39 cellular contexts compared by ENCODE assay signal in genomic region chr20:17752452-17752851, GRCh38. TPM values are rescaled to one million over a fixed set of nuclear protein-coding genes. Genes with fewer than 3 reads are reported as not detected.
"Had no signal": no experiment of that assay in that cellular context is flagged by ENCODE, and none has a peak within 500 bp of the region (broad histone marks: within the 10 kb centered on the region; RNA-seq: fewer than 3 reads in every experiment).

No MANE protein-coding gene starts in this region.

- DNase-seq: activated CD4-positive, alpha-beta memory T cell treated with anti-CD3 and anti-CD28 coated beads, Interleukin-2, amount 10 ng/mL, durations not matched to agents 7 days and 5 days; activated CD4-positive, alpha-beta T cell treated with anti-CD3 and anti-CD28 coated beads for 1 hour; activated CD4-positive, alpha-beta T cell treated with anti-CD3 and anti-CD28 coated beads, Interleukin-2, amount 10 ng/mL, durations not matched to agents 7 days and 5 days; activated gamma-delta T cell treated with Interleukin-2 at 50 U/mL for 16 hours; activated naive CD4-positive, alpha-beta T cell treated with anti-CD3 and anti-CD28 coated beads, Interleukin-2, amount 50 U/mL, for 16 hours; activated T-cell treated with anti-CD3 and anti-CD28 coated beads, Interleukin-2, amount 50 U/mL, for 4 hours; amniotic stem cell; brain microvascular endothelial cell; dorsolateral prefrontal cortex; effector memory CD4-positive, alpha-beta T cell; head of caudate nucleus; hippocampal formation; left cardiac atrium; left ventricle myocardium superior; naive B cell; nephron progenitor cell; ovary; right lobe of liver; stimulated activated CD4-positive, alpha-beta T cell treated with anti-CD3 and anti-CD28 coated beads, Interleukin-2, amount 100 ng/mL, for 48 hours; stimulated activated naive CD8-positive, alpha-beta T cell treated with anti-CD3 and anti-CD28 coated beads, Interleukin-15, Interleukin-2, amounts not matched to agents 100 U/mL and 50 U/mL, for 24 hours; T-helper 9 cell; testis; transverse colon had no signal

- H3K9me3 ChIP-seq: ovary, right lobe of liver, testis, transverse colon had no signal

- H3K36me3 Mint-ChIP-seq: naive B cell had no signal

- H3K27ac ChIP-seq: brain microvascular endothelial cell, coronary artery, dorsolateral prefrontal cortex, gastroesophageal sphincter, ovary, right lobe of liver, testis, transverse colon had no signal

- H3K4me1 Mint-ChIP-seq: activated CD4-positive, alpha-beta memory T cell treated with anti-CD3 and anti-CD28 coated beads, Interleukin-2, amount 10 ng/mL, durations not matched to agents 7 days and 5 days; activated CD4-positive, alpha-beta T cell treated with anti-CD3 and anti-CD28 coated beads, Interleukin-2, amount 10 ng/mL, durations not matched to agents 7 days and 5 days; activated T-helper 17 cell treated with anti-CD3 and anti-CD28 coated beads, Interleukin-2, amount 50 U/mL, for 72 hours; naive B cell had no signal

- H3K27ac Mint-ChIP-seq: activated CD4-positive, alpha-beta memory T cell treated with anti-CD3 and anti-CD28 coated beads, Interleukin-2, amount 10 ng/mL, durations not matched to agents 7 days and 5 days; activated CD4-positive, alpha-beta T cell treated with anti-CD3 and anti-CD28 coated beads, Interleukin-2, amount 10 ng/mL, durations not matched to agents 7 days and 5 days; activated T-helper 17 cell treated with anti-CD3 and anti-CD28 coated beads, Interleukin-2, amount 50 U/mL, for 72 hours; naive B cell; nephron progenitor cell; progenitor cell of endocrine pancreas; T-helper 1 cell treated with Interleukin-12 subunit alpha and Interleukin-12 subunit beta and Interleukin-4 antibody, amounts not matched to agents 30 μg/mL and 1 μg/mL, for 36 hours had no signal

- ATAC-seq: activated T-cell treated with anti-CD3 and anti-CD28 coated beads, Interleukin-2, amount 50 U/mL, for 4 hours; activated T-helper 17 cell treated with anti-CD3 and anti-CD28 coated beads, Interleukin-2, amount 50 U/mL, for 72 hours; gastroesophageal sphincter; left cardiac atrium; left ventricle myocardium superior; right lobe of liver had no signal

- H3K27me3 ChIP-seq: brain microvascular endothelial cell, gastroesophageal sphincter, ovary, right lobe of liver, testis, transverse colon had no signal

- H3K36me3 ChIP-seq: brain microvascular endothelial cell, gastroesophageal sphincter, ovary, right lobe of liver, transverse colon had no signal

- H3K4me1 ChIP-seq: testis, transverse colon had no signal

- H3K9me3 Mint-ChIP-seq: activated CD4-positive, alpha-beta memory T cell treated with anti-CD3 and anti-CD28 coated beads, Interleukin-2, amount 10 ng/mL, durations not matched to agents 7 days and 5 days; activated CD4-positive, alpha-beta T cell treated with anti-CD3 and anti-CD28 coated beads, Interleukin-2, amount 10 ng/mL, durations not matched to agents 7 days and 5 days; activated T-cell treated with anti-CD3 and anti-CD28 coated beads, Interleukin-2, amount 50 U/mL, for 4 hours; activated T-helper 17 cell treated with anti-CD3 and anti-CD28 coated beads, Interleukin-2, amount 50 U/mL, for 72 hours; T-helper 1 cell treated with Interleukin-12 subunit alpha and Interleukin-12 subunit beta and Interleukin-4 antibody, amounts not matched to agents 30 μg/mL and 1 μg/mL, for 36 hours had no signal

- H3K4me3 Mint-ChIP-seq: activated CD4-positive, alpha-beta memory T cell treated with anti-CD3 and anti-CD28 coated beads, Interleukin-2, amount 10 ng/mL, durations not matched to agents 7 days and 5 days; activated CD4-positive, alpha-beta T cell treated with anti-CD3 and anti-CD28 coated beads, Interleukin-2, amount 10 ng/mL, durations not matched to agents 7 days and 5 days; activated T-cell treated with anti-CD3 and anti-CD28 coated beads, Interleukin-2, amount 50 U/mL, for 4 hours; activated T-helper 17 cell treated with anti-CD3 and anti-CD28 coated beads, Interleukin-2, amount 50 U/mL, for 72 hours; naive B cell; nephron progenitor cell; T-helper 1 cell treated with Interleukin-12 subunit alpha and Interleukin-12 subunit beta and Interleukin-4 antibody, amounts not matched to agents 30 μg/mL and 1 μg/mL, for 36 hours had no signal

- H3K4me3 ChIP-seq: coronary artery, dorsolateral prefrontal cortex, gastroesophageal sphincter, ovary, right lobe of liver, testis, transverse colon had no signal

RNA-seq across cellular contexts. Expression of gene BANF2, which starts 52.7 kb away (rescaled TPM):
- total RNA-seq: activated CD4-positive, alpha-beta memory T cell treated with anti-CD3 and anti-CD28 coated beads, Interleukin-2, amount 10 ng/mL, durations not matched to agents 7 days and 5 days; activated CD4-positive, alpha-beta T cell treated with anti-CD3 and anti-CD28 coated beads, Interleukin-2, amount 10 ng/mL, durations not matched to agents 7 days and 5 days; activated T-cell treated with anti-CD3 and anti-CD28 coated beads, Interleukin-2, amount 50 U/mL, for 4 hours; activated T-helper 17 cell treated with anti-CD3 and anti-CD28 coated beads, Interleukin-2, amount 50 U/mL, for 72 hours; astrocyte; cardiac septum; cerebellum; dorsolateral prefrontal cortex; endothelial cell of umbilical vein; fibroblast of lung; fibroblast of villous mesenchyme; gastroesophageal sphincter; left cardiac atrium; left ventricle myocardium superior; lung microvascular endothelial cell; mesenteric fat pad; ovary; progenitor cell of endocrine pancreas; renal cortical epithelial cell; right lobe of liver; skeletal muscle tissue; transverse colon; urinary bladder had no signal
